34 cellular contexts compared by ENCODE assay signal in genomic region chr6:113194090-113194489, GRCh38.
"Had no signal": no experiment of that assay in that cellular context is flagged by ENCODE, and none has a peak within 500 bp of the region (broad histone marks: within the 10 kb centered on the region; RNA-seq: fewer than 3 reads in every experiment).

No MANE protein-coding gene starts in this region.

- H3K27me3 ChIP-seq: MG63 had no signal

- H3K36me3 ChIP-seq: MG63 had no signal

- DNase-seq: Karpas-422, Kasumi-1, MG63, MM.1S, MV-4-11, NCI-H1048, NCI-H1092, NCI-H1092 treated with DMSO at 0.1 percent for 48 hours, NCI-H1105, NCI-H1105 treated with DMSO at 0.1 percent for 48 hours, NCI-H1417, NCI-H1417 treated with DMSO at 0.1 percent for 48 hours, NCI-H1436, NCI-H1436 treated with DMSO at 0.1 percent for 48 hours, NCI-H146, NCI-H1694, NCI-H1694 treated with DMSO at 0.1 percent for 48 hours, NCI-H187, NCI-H187 treated with DMSO at 0.1 percent for 48 hours, NCI-H1930, NCI-H2029, NCI-H2029 treated with DMSO at 0.1 percent for 48 hours, NCI-H2081, NCI-H2081 treated with DMSO at 0.1 percent for 48 hours, NCI-H2107, NCI-H2171, NCI-H2171 treated with DMSO at 0.1 percent for 48 hours, NCI-H2227 treated with DMSO at 0.1 percent for 48 hours, NCI-H345, NCI-H446, NCI-H446 treated with DMSO at 0.1 percent for 48 hours, NCI-H510A, NCI-H510A treated with DMSO at 0.1 percent for 48 hours, NCI-H524 had no signal

- H3K4me3 ChIP-seq: MG63 had no signal
